In genomic region chr3:10249833-10250232, GRCh38 we compare ENCODE assay signal across 8 cellular contexts. TPM values are rescaled to one million over a fixed set of nuclear protein-coding genes. Genes with fewer than 3 reads are reported as not detected.
DNase-seq lines count a peak whose midpoint lies in the region; ATAC-seq and TF ChIP-seq lines count a peak whose summit lies in the region.

No MANE protein-coding gene starts in this region.

- H3K9me3 ChIP-seq in BLaER1 (peaks cover 18% of the 10 kb centered on the region), Loucy (ENCODE audit: insufficient read depth, low read depth, low read length) (no peaks in the 10 kb centered on the region), neural progenitor cell (ENCODE audit: low read depth) (no peaks in the 10 kb centered on the region)
- H3K9me3 ChIP-seq in effector memory CD4-positive, alpha-beta T cell (ENCODE audit: control insufficient read depth, low read length): no peaks in the 10 kb centered on the region

- peak overlapping the region; percentile 97 for H3K9ac ChIP-seq in BLaER1
- peak overlapping the region; percentile 97 for H3K9ac ChIP-seq in Loucy (ENCODE audit: low read depth, low read length, poor library complexity, severe bottlenecking)
- H3K9ac ChIP-seq in neural progenitor cell: peak overlapping the region; percentile 19

- peaks cover 27% of the 10 kb centered on the region for H3K4me1 Mint-ChIP-seq in neural progenitor cell

- H3K4me2 ChIP-seq in BLaER1 (peak overlapping the region; percentile 83), Loucy (ENCODE audit: low read depth, low read length, poor library complexity, severe bottlenecking) (peak overlapping the region; percentile 96), neural progenitor cell (peak overlapping the region; percentile 94)

- peak overlapping the region; percentile 95 for H3K4me3 Mint-ChIP-seq in neural progenitor cell

- peaks cover 15% of the 10 kb centered on the region for H3K9me3 Mint-ChIP-seq in neural progenitor cell

- no peaks in the 10 kb centered on the region for H3K27me3 ChIP-seq in BLaER1
- no peaks in the 10 kb centered on the region for H3K27me3 ChIP-seq in Loucy (ENCODE audit: insufficient read depth, low read length, poor library complexity, severe bottlenecking)
- no peaks in the 10 kb centered on the region for H3K27me3 ChIP-seq in effector memory CD4-positive, alpha-beta T cell (replicated peaks; ENCODE audit: control insufficient read depth, insufficient read depth, low read length, poor library complexity, severe bottlenecking)
- no peaks in the 10 kb centered on the region for H3K27me3 ChIP-seq in neural progenitor cell

- no peak for DNase-seq in effector memory CD4-positive, alpha-beta T cell
- DNase-seq in neural progenitor cell (ENCODE audit: low spot score) (no peak), kidney glomerular epithelial cell (lab: John Stamatoyannopoulos, UW) (no peak), SIG-M5 (lab: John Stamatoyannopoulos, UW) (no peak)

- H3K36me3 ChIP-seq in BLaER1 (peaks cover 50% of the 10 kb centered on the region), Loucy (ENCODE audit: insufficient read depth, low read length) (no peaks in the 10 kb centered on the region), neural progenitor cell (no peaks in the 10 kb centered on the region)
- H3K36me3 ChIP-seq in effector memory CD4-positive, alpha-beta T cell (ENCODE audit: control insufficient read depth, insufficient read depth, low read length): peaks cover 20% of the 10 kb centered on the region

- peak overlapping the region; percentile 83 for H3K4me3 ChIP-seq in BLaER1
- H3K4me3 ChIP-seq in Loucy (ENCODE audit: low read length, poor library complexity, severe bottlenecking): peak overlapping the region; percentile 99
- peak overlapping the region; percentile 73 for H3K4me3 ChIP-seq in effector memory CD4-positive, alpha-beta T cell (ENCODE audit: insufficient read depth, low read depth, low read length, poor library complexity, severe bottlenecking)
- peak overlapping the region; percentile 73 for H3K4me3 ChIP-seq in neural progenitor cell

- no peak overlapping the region for H2AFZ ChIP-seq in Loucy (ENCODE audit: low read length)
- no peak overlapping the region for H2AFZ ChIP-seq in neural progenitor cell (replicated peaks)

- peaks cover 40% of the 10 kb centered on the region for H3K4me1 ChIP-seq in BLaER1
- peaks cover 45% of the 10 kb centered on the region for H3K4me1 ChIP-seq in Loucy (ENCODE audit: insufficient read depth, low read length, poor library complexity, severe bottlenecking)
- H3K4me1 ChIP-seq in effector memory CD4-positive, alpha-beta T cell (ENCODE audit: control insufficient read depth, insufficient read depth, low read length, poor library complexity, severe bottlenecking): peaks cover 38% of the 10 kb centered on the region
- H3K4me1 ChIP-seq in neural progenitor cell: peaks cover 14% of the 10 kb centered on the region

- H3K27me3 Mint-ChIP-seq in neural progenitor cell (ENCODE audit: insufficient read depth, low read depth): peaks cover 6% of the 10 kb centered on the region

- H3K79me2 ChIP-seq in Loucy (ENCODE audit: insufficient read depth, low read length): peaks cover 63% of the 10 kb centered on the region
- H3K79me2 ChIP-seq in neural progenitor cell (ENCODE audit: low read depth): peaks cover 36% of the 10 kb centered on the region

- TF ChIP-seq CTCF in Loucy (conservative IDR thresholded peaks at IDR 0.05; ENCODE audit: low read length) (no peak), neural progenitor cell (IDR thresholded peaks at IDR 0.05) (no peak)

- ATAC-seq in GM21737 (IDR thresholded peaks at IDR 0.05; ENCODE audit: unreplicated experiment) (no peak), HG03565 (IDR thresholded peaks at IDR 0.05; ENCODE audit: unreplicated experiment) (no peak)

- peak overlapping the region; percentile 97 for H3K27ac ChIP-seq in BLaER1
- H3K27ac ChIP-seq in effector memory CD4-positive, alpha-beta T cell (ENCODE audit: insufficient read depth, low read length, poor library complexity, severe bottlenecking): peak overlapping the region; percentile 81
- no peak overlapping the region for H3K27ac ChIP-seq in neural progenitor cell

- no peaks in the 10 kb centered on the region for H3F3A ChIP-seq in Loucy (ENCODE audit: low read depth)
- H3F3A ChIP-seq in neural progenitor cell (ENCODE audit: low read depth): peaks cover 7% of the 10 kb centered on the region

- H3K27ac Mint-ChIP-seq in neural progenitor cell: no peak overlapping the region

- peaks cover 58% of the 10 kb centered on the region for H4K20me1 ChIP-seq in BLaER1
- peaks cover 47% of the 10 kb centered on the region for H4K20me1 ChIP-seq in Loucy (ENCODE audit: insufficient read depth, low read length, poor library complexity, severe bottlenecking)
- no peaks in the 10 kb centered on the region for H4K20me1 ChIP-seq in neural progenitor cell (ENCODE audit: low read depth)

- peaks cover 16% of the 10 kb centered on the region for H3K36me3 Mint-ChIP-seq in neural progenitor cell

- H3K9me2 ChIP-seq in Loucy (replicated peaks; ENCODE audit: low read depth, low read length): no peaks in the 10 kb centered on the region

RNA-seq across cellular contexts. Expression of gene TATDN2, which starts 1.6 kb away (rescaled TPM):
- 11.7 and 14.9 TPM in 2 replicates for total RNA-seq in neural progenitor cell (ENCODE audit: low replicate concordance)

RNA-seq across cellular contexts. Expression of gene GHRL, which starts 42.9 kb away (rescaled TPM):
- not detected in 2 replicates for total RNA-seq in neural progenitor cell (ENCODE audit: low replicate concordance)

Comparison
In these comparisons a context has a peak if more than half of its experiments do, and no peak if none do; other contexts are left out.
1. H3K9ac ChIP-seq: peak in every context shown above with its lines; median percentile 97 in BLaER1; 97 in Loucy; 19 in neural progenitor cell.